18 cellular contexts compared by ENCODE assay signal in the genomic region with DNA sequence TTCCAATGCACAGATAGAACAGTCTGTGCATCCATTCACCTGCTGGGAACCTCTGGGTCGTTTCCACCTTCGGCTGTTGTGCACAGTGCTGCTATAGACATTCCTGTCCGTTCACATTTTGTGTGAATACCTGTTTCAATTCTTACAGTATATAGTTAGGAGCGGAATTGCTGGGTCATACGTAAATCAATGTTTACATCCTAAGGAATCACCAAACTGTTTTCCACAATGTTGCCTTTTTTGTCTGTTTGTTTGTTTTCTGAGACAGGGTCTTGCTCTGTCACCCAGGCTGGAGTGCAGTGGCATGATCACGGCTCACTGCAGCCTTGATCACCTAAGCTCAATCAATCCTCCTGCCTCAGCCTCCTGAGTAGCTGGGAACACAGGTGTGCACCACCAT.
"Had no signal": no experiment of that assay in that cellular context is flagged by ENCODE, and none has a peak within 500 bp of the region (broad histone marks: within the 10 kb centered on the region; RNA-seq: fewer than 3 reads in every experiment).

No MANE protein-coding gene starts in this region.

- H3K27ac Mint-ChIP-seq: mesothelial cell of epicardium had no signal

- H3K27ac ChIP-seq: coronary artery, dorsolateral prefrontal cortex, esophagus muscularis mucosa, foreskin keratinocyte, gastroesophageal sphincter, heart right ventricle, left lung, lower lobe of right lung had no signal

- DNase-seq: dermis blood vessel endothelial cell; dorsolateral prefrontal cortex; effector CD4-positive, alpha-beta T cell; effector memory CD4-positive, alpha-beta T cell; foreskin keratinocyte; head of caudate nucleus; heart right ventricle; hippocampal formation; left cardiac atrium; left lung; left ventricle myocardium superior; lower lobe of right lung; mesenchymal stem cell; mucosa of descending colon had no signal

- ATAC-seq: foreskin keratinocyte, gastroesophageal sphincter, heart right ventricle, left cardiac atrium, left lung, left ventricle myocardium superior, lower lobe of right lung, mucosa of descending colon had no signal

- H3K4me1 Mint-ChIP-seq: mesothelial cell of epicardium had no signal

- H3K4me3 ChIP-seq: coronary artery, dorsolateral prefrontal cortex, esophagus muscularis mucosa, gastroesophageal sphincter, heart right ventricle, left lung, lower lobe of right lung, mucosa of descending colon had no signal

- H3K9me3 Mint-ChIP-seq: mesothelial cell of epicardium had no signal

- H3K9me3 ChIP-seq: esophagus muscularis mucosa, gastroesophageal sphincter, heart right ventricle, left lung, lower lobe of right lung, mucosa of descending colon had no signal

- H3K4me1 ChIP-seq: foreskin keratinocyte, gastroesophageal sphincter, lower lobe of right lung had no signal

- H3K4me3 Mint-ChIP-seq: mesothelial cell of epicardium had no signal
